8 cellular contexts compared by ENCODE assay signal in the genomic region with DNA sequence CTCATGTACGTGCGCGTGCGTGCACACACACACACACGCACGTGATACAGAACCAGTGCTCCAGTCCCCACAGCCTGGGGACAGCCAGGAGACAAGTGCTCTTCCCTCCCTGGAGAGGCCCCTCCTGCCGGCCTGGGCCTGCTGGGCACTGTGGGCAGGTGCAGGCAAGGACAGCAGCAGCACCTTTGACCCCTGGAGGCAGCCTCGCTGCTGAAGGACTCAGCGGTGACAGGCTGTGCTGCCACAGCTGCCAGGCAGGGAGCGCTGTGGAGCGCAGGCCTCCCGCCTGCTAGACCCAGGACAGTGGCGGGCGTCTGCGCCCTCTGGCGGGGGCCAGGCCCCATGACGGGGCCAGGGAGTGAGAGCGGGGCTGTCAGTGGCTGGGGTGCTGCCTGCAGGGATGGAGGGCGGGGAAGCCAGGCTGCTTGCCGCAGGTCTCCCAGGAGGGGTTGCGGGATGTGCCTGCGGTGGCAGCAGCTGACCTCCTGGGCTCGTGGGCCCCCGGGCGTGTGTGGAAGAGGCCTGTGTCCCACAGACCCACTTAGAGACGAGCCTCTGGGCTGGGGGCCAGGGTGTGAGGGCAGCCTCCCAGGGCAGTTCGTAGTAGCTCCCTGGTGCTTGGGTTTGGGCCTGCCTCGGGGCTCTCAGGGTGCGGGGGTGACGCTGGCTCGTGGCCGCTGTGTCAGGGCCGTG.
DNase-seq lines count a peak whose midpoint lies in the region; ATAC-seq and TF ChIP-seq lines count a peak whose summit lies in the region.

No MANE protein-coding gene starts in this region.

- DNase-seq in GM03348 (ENCODE audit: low spot score) (peak; percentile 97), HCEC 1CT (peak; percentile 71), NCI-H1092 treated with DMSO at 0.1 percent for 48 hours (lab: John Stamatoyannopoulos, UW) (peak; percentile 59), T-helper 2 cell (peak; percentile 78 to 85 (median 81)), amniotic epithelial cell (ENCODE audit: low read depth) (peak; percentile 60), left ventricle myocardium superior (peak; percentile 92), retinal pigment epithelial cell (ENCODE audit: low read depth) (no peak)

- intact Hi-C loops in left ventricle myocardium superior (cut with micrococcal nuclease), result loop anchor here (10.0 kb wide), 1 partner anchor 77 kb away; no protein-coding TSS in a partner anchor

- no peak overlapping the region for H3K4me3 ChIP-seq in retinal pigment epithelial cell (ENCODE audit: low read length)

- ATAC-seq in left ventricle myocardium superior (peak; percentile 84), HG03025 (IDR thresholded peaks at IDR 0.05; ENCODE audit: low FRiP score, unreplicated experiment) (no peak)

- TF ChIP-seq CTCF in retinal pigment epithelial cell (conservative IDR thresholded peaks at IDR 0.05; ENCODE audit: low read depth, low read length), result peak; percentile 100
